Comparison of ENCODE assay signal across 22 cellular contexts in genomic region chr9:135700525-135700924, GRCh38. TPM values are rescaled to one million over a fixed set of nuclear protein-coding genes. Genes with fewer than 3 reads are reported as not detected.
"Had no signal": no experiment of that assay in that cellular context is flagged by ENCODE, and none has a peak within 500 bp of the region (broad histone marks: within the 10 kb centered on the region; RNA-seq: fewer than 3 reads in every experiment).

No MANE protein-coding gene starts in this region.

- H3K36me3 Mint-ChIP-seq: T-cell had no signal

- H3K9ac ChIP-seq: SK-N-SH had no signal

- DNase-seq: KBM-7, MG63, NCI-H1092 treated with DMSO at 0.1 percent for 48 hours, NCI-H1436, NCI-H187, NCI-H2029, NCI-H2081 treated with DMSO at 0.1 percent for 48 hours, NCI-H2171, NCI-H226, NCI-H446, NCI-H510A, NCI-H524 treated with DMSO at 0.1 percent for 48 hours, NCI-H774, SHP77, SW 1271, T-cell had no signal

- H3K36me3 ChIP-seq: MG63 had no signal

- H3K4me1 Mint-ChIP-seq: T-cell had no signal

- H3K9me3 Mint-ChIP-seq: T-cell had no signal

- H3K4me3 ChIP-seq: MG63 had no signal

- H3K9me3 ChIP-seq: MG63, SK-N-SH had no signal

- H3K27ac Mint-ChIP-seq: T-cell had no signal

- H3K4me2 ChIP-seq: SK-N-SH had no signal

- ATAC-seq: Panc1 had no signal

- H3K4me3 Mint-ChIP-seq: T-cell had no signal

- H3K27ac ChIP-seq: HL-60, RWPE1 had no signal

- H3K27me3 ChIP-seq: MG63 had no signal

RNA-seq across cellular contexts. Expression of gene SOHLH1, which starts 1.2 kb away (rescaled TPM):
- total RNA-seq: LHCN-M2, SK-MEL-5, T-cell had no signal
- polyA plus RNA-seq: SK-N-SH had no signal

RNA-seq across cellular contexts. Expression of gene KCNT1, which starts 1.5 kb away (rescaled TPM):
- total RNA-seq: LHCN-M2, SK-MEL-5 had no signal

RNA-seq across cellular contexts. Expression of gene LCN9, which starts 37.4 kb away (rescaled TPM):
- total RNA-seq: LHCN-M2, SK-MEL-5, T-cell had no signal
- polyA plus RNA-seq: SK-N-SH had no signal
